8 cellular contexts compared by ENCODE assay signal in the genomic region with DNA sequence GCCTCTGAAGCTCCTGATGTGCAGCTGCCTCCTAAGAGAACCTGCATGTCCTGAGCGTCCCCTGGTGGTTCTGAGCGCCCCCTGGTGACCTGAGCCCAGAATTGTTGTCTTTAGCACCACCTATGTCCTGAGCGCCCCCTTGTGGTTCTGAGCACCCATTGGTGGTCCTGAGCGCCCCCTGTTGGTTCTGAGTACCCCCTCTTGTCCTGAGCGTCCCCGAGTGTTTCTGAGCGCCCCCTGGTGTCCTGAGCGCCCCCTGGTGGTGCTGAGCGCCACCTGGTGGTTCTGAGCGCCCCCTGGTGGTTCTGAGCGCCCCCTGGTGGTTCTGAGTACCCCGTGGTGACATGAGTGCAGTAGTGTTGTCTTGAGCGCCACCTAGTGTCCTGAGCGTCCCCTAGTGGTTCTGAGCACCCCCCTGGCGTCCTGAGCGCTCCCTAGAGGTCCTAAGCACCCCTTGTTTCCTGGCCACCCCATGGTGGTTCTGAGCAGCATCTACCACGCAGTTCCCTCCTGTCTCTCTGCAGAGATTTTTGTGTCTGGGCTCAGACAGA.
DNase-seq lines count a peak whose midpoint lies in the region; ATAC-seq, FAIRE-seq and TF ChIP-seq lines count a peak whose summit lies in the region.

No MANE protein-coding gene starts in this region.

- TF ChIP-seq EP300 in stomach (IDR thresholded peaks at IDR 0.05) = no peak

- H3K36me3 ChIP-seq in lower lobe of right lung (no peaks in the 10 kb centered on the region), stomach (no peaks in the 10 kb centered on the region)

- H3K27ac Mint-ChIP-seq in activated naive CD4-positive, alpha-beta T cell treated with anti-CD3 and anti-CD28 coated beads, Interleukin-2, amount 50 U/mL, for 24 hours = peak overlapping the region; percentile 72

- H3K9me3 Mint-ChIP-seq in activated naive CD4-positive, alpha-beta T cell treated with anti-CD3 and anti-CD28 coated beads, Interleukin-2, amount 50 U/mL, for 24 hours = no peaks in the 10 kb centered on the region

- DNase-seq in A172 (ENCODE audit: low spot score) (peak; percentile 7), lower lobe of right lung (peak; percentile 67), stomach (peak; percentile 46), frontal cortex (ENCODE audit: low spot score in 2 of 2) (no peak)

- WGBS in stomach, 5 donors = 41 to 61% (median 45%) methylated on average over 9 to 17 of the region's 17 CpGs

- TF ChIP-seq POLR2A in Raji (IDR thresholded peaks at IDR 0.05; ENCODE audit: insufficient read depth, low read depth, low read length) (peak; percentile 40; the same call in 1 of the 2 replicates), stomach (IDR thresholded peaks at IDR 0.05) (no peak)

- no peak overlapping the region for H3K4me3 Mint-ChIP-seq in activated naive CD4-positive, alpha-beta T cell treated with anti-CD3 and anti-CD28 coated beads, Interleukin-2, amount 50 U/mL, for 24 hours

- H3K27ac ChIP-seq in lower lobe of right lung (no peak overlapping the region), stomach (no peak overlapping the region)

- H3K4me1 Mint-ChIP-seq in activated naive CD4-positive, alpha-beta T cell treated with anti-CD3 and anti-CD28 coated beads, Interleukin-2, amount 50 U/mL, for 24 hours = no peaks in the 10 kb centered on the region

- peak; percentile 86 for ATAC-seq in GM18511 (IDR thresholded peaks at IDR 0.05; ENCODE audit: unreplicated experiment)
- peak; percentile 85 for ATAC-seq in HG03039 (IDR thresholded peaks at IDR 0.05; ENCODE audit: unreplicated experiment)
- peak; percentile 43 to 86 for ATAC-seq in lower lobe of right lung

- H3K4me3 ChIP-seq in lower lobe of right lung (no peak overlapping the region), stomach (no peak overlapping the region)

- H3K4me1 ChIP-seq in lower lobe of right lung = no peaks in the 10 kb centered on the region
- H3K4me1 ChIP-seq in stomach = no peaks in the 10 kb centered on the region

- TF ChIP-seq CTCF in lower lobe of right lung (IDR thresholded peaks at IDR 0.05) = peak; percentile 54
- peak in 4 of 7 experiments; percentile 26 to 38 (median 26) for TF ChIP-seq CTCF in stomach (IDR thresholded peaks at IDR 0.05)

- H3K9me3 ChIP-seq in lower lobe of right lung = no peaks in the 10 kb centered on the region
- H3K9me3 ChIP-seq in stomach = peaks cover 0 to 6% (median 0%) of the 10 kb centered on the region in 4 donors

- intact Hi-C loops in lower lobe of right lung (cut with DNase I) (no loop called here), stomach (cut with DNase I; ENCODE audit: low total_unique reads) (no loop called here)

- peaks cover 8% of the 10 kb centered on the region for H3K27me3 Mint-ChIP-seq in activated naive CD4-positive, alpha-beta T cell treated with anti-CD3 and anti-CD28 coated beads, Interleukin-2, amount 50 U/mL, for 24 hours

- FAIRE-seq in frontal cortex (lab: Jason Lieb, UNC) = no peak

- no peaks in the 10 kb centered on the region for H3K36me3 Mint-ChIP-seq in activated naive CD4-positive, alpha-beta T cell treated with anti-CD3 and anti-CD28 coated beads, Interleukin-2, amount 50 U/mL, for 24 hours

- H3K27me3 ChIP-seq in lower lobe of right lung (ENCODE audit: low read depth) = peaks cover 15% of the 10 kb centered on the region
- H3K27me3 ChIP-seq in stomach = peaks cover 0 to 13% (median 0%) of the 10 kb centered on the region in 3 donors

Comparison
In these comparisons a context has a peak if more than half of its experiments do, and no peak if none do; other contexts are left out.
1. DNase-seq: peak in A172 (single experiment), lower lobe of right lung (single experiment) and stomach (single experiment); none in frontal cortex (0 of 2).
2. Peak in every context shown above with its lines, with median percentiles within 50 percentile points of each other: ATAC-seq.